Comparison of ENCODE assay signal across 8 cellular contexts in the genomic region with DNA sequence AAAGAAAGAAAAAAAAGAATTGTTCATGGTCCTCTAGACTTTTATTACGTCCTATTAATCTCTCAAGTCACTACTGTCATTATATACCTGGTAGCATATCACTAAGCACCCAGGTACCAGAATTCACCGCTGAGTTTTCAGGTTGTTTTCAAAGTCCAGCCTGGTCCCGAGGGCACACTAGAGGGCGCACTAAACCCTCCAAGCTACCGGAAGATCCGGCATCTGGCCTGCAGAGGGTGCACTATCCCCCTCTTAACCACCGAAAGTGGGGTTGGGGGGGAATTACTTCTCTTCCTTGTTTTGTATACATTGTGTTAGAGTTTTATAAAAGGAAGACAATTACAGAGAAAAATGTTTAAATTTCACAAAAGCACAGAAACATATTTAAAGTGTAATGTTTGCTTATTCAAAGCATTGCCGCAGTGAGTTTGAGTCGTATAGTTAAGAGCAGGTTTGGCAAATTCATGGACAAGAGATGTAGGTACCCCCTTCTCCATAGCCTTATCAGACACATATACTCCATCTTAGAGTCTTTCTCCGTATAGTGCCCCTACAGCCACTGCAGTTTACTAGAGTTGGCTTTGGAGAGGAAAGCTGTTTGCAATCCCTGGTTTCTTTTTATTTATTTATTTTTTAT. TPM values are rescaled to one million over a fixed set of nuclear protein-coding genes. Genes with fewer than 3 reads are reported as not detected.
A peak's percentile ranks its signal among the peaks of the same experiment; 100 is the strongest.
DNase-seq lines count a peak whose midpoint lies in the region; ATAC-seq and TF ChIP-seq lines count a peak whose summit lies in the region.

No MANE protein-coding gene starts in this region.

- CTCF ChIA-PET in Caco-2 (lab: Charles Lee): interaction anchor here (0.6 to 2.4 kb wide), 21 partner anchors 9 to 373 kb away, joined by 3 to 27 read pairs (median 5); a partner anchor contains a TSS

- no peak overlapping the region for H3K27ac Mint-ChIP-seq in Caco-2 (ENCODE audit: unreplicated experiment)

- H3K4me1 ChIP-seq in Caco-2 (no peaks in the 10 kb centered on the region), mucosa of descending colon (ENCODE audit: low read depth) (no peaks in the 10 kb centered on the region)

- no peaks in the 10 kb centered on the region for H3K27me3 Mint-ChIP-seq in Caco-2 (ENCODE audit: insufficient read depth, unreplicated experiment)

- ATAC-seq in GM19397 (IDR thresholded peaks at IDR 0.05; ENCODE audit: unreplicated experiment): peak; percentile 94
- ATAC-seq in HG03442 (IDR thresholded peaks at IDR 0.05; ENCODE audit: unreplicated experiment): peak; percentile 92
- peak; percentile 99 for ATAC-seq in mucosa of descending colon

- intact Hi-C loops in Caco-2 (cut with micrococcal nuclease; ENCODE audit: unreplicated experiment) (loop anchor here (1.0 to 5.0 kb wide), 9 partner anchors 19 to 527 kb away; a partner anchor contains a TSS), mucosa of descending colon (cut with DNase I, micrococcal nuclease) (no loop called here)

- H3K36me3 ChIP-seq in Caco-2 (ENCODE audit: control insufficient read depth, insufficient read depth, low read length): no peaks in the 10 kb centered on the region
- H3K36me3 ChIP-seq in mucosa of descending colon (ENCODE audit: low read depth): no peaks in the 10 kb centered on the region

- H3K36me3 Mint-ChIP-seq in Caco-2 (ENCODE audit: insufficient read depth, unreplicated experiment): no peaks in the 10 kb centered on the region

- no TSS peak for BruUV-seq in Caco-2 (replicated peaks; lab: Mats Ljungman, UMichigan)

- no peak overlapping the region for H3K4me3 Mint-ChIP-seq in Caco-2 (ENCODE audit: unreplicated experiment)

- POLR2A ChIA-PET in Caco-2 (lab: Charles Lee): no interaction called here

- peak; percentile 100 for TF ChIP-seq CTCF in Caco-2 (IDR thresholded peaks at IDR 0.05; ENCODE audit: insufficient read depth in 1 of 2, low read depth in 1 of 2, low read length in 1 of 2, severe bottlenecking in 1 of 2, unreplicated experiment in 1 of 2)
- TF ChIP-seq CTCF in mucosa of descending colon (IDR thresholded peaks at IDR 0.05): peak; percentile 92

- H3K9me3 ChIP-seq in Caco-2 (no peaks in the 10 kb centered on the region), mucosa of descending colon (no peaks in the 10 kb centered on the region)

- no peaks in the 10 kb centered on the region for H3K4me1 Mint-ChIP-seq in Caco-2 (ENCODE audit: low read depth, unreplicated experiment)

- H3K4me3 ChIP-seq in Caco-2 (ENCODE audit: low read depth, low read length): no peak overlapping the region
- no peak overlapping the region for H3K4me3 ChIP-seq in mucosa of descending colon

- H3K9me3 Mint-ChIP-seq in Caco-2 (ENCODE audit: unreplicated experiment): no peaks in the 10 kb centered on the region

- H3K27me3 ChIP-seq in Caco-2 (replicated peaks; ENCODE audit: control insufficient read depth, insufficient read depth, low read length): no peaks in the 10 kb centered on the region

- DNase-seq in Caco-2 (peak; percentile 82 to 89), NCI-H526 (lab: John Stamatoyannopoulos, UW) (peak; percentile 27 to 91), mucosa of descending colon (peak; percentile 71 to 90 (median 77))
- DNase-seq in activated CD4-positive, alpha-beta T cell treated with anti-CD3 and anti-CD28 coated beads, Interleukin-2, amount 50 U/mL, for 4 hours: peak; percentile 58 to 59
- peak; percentile 60 for DNase-seq in effector CD4-positive, alpha-beta T cell
- peak; percentile 39 to 40 for DNase-seq in stimulated activated CD8-positive, alpha-beta memory T cell treated with anti-CD3 and anti-CD28 coated beads, Interleukin-4, amount 100 ng/mL, for 4 hours (ENCODE audit: low read depth in 2 of 2, low spot score in 1 of 2)

RNA-seq across cellular contexts. Expression of a gene that starts 19.2 kb away (rescaled TPM):
- total RNA-seq in Caco-2 (2022): not detected in 2 replicates
- total RNA-seq in mucosa of descending colon: under 1 TPM in 1 of 3 donors, not detected in 2; 0.38 TPM

RNA-seq across cellular contexts. Expression of a gene that starts 34.8 kb away (rescaled TPM):
- 48.9 and 50.9 TPM in 2 replicates for total RNA-seq in Caco-2 (2022)
- 10 to 100 TPM; 18.0 to 27.2 (median 21.1) TPM for total RNA-seq in mucosa of descending colon
